17 cellular contexts compared by ENCODE assay signal in the genomic region with DNA sequence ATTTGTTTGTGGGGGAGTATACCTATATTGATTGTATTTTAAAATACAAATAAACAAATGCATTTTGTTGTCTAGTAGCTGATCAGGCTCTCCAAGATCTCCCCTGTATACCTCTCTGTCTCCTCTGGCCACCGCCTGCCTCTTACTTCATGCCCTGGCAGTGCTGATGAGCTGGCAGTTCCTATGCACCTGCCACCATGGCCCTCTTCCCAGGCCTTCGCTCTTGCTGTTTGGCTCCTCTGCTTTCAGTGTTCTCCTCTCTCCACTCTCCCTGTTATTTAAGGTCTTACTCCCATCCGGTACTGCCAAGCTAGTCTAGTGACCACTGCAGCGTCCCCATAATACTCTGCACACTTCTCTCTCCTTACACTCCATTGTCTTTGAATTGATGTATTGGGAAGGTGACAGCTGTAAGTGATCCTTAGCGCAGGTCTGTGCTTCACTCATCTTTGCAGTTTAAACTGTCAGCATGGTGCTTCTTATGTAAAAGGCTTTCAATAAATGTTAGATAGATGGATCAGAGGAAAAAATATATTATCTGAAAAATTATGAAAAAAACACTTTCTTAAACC.
DNase-seq lines count a peak whose midpoint lies in the region; TF ChIP-seq lines count a peak whose summit lies in the region.
"Had no signal": no experiment of that assay in that cellular context is flagged by ENCODE, and none has a peak within 500 bp of the region (broad histone marks: within the 10 kb centered on the region; RNA-seq: fewer than 3 reads in every experiment).

No MANE protein-coding gene starts in this region.

- no peak overlapping the region for H4K8ac ChIP-seq in neuronal stem cell (ENCODE audit: low read depth, low read length)

- no peak for TF ChIP-seq POLR2A in esophagus muscularis mucosa (IDR thresholded peaks at IDR 0.05; ENCODE audit: low read depth)

- H3K27me3 ChIP-seq in esophagus muscularis mucosa = no peaks in the 10 kb centered on the region
- no peaks in the 10 kb centered on the region for H3K27me3 ChIP-seq in neuronal stem cell (ENCODE audit: control insufficient read depth in 3 of 3, insufficient read depth in 3 of 3, low read depth in 1 of 3, low read length in 3 of 3)
- H3K27me3 ChIP-seq: dorsolateral prefrontal cortex had no signal

- no peak overlapping the region for H3K9ac ChIP-seq in neuronal stem cell (ENCODE audit: low read depth, low read length, poor library complexity)

- no peak overlapping the region for H4K91ac ChIP-seq in neuronal stem cell (ENCODE audit: low read depth, low read length, poor library complexity)

- intact Hi-C loops in esophagus muscularis mucosa (cut with DNase I) = no loop called here

- H3K4ac ChIP-seq in neuronal stem cell (ENCODE audit: low read length) = no peak overlapping the region

- no peaks in the 10 kb centered on the region for H3K4me1 ChIP-seq in esophagus muscularis mucosa
- H3K4me1 ChIP-seq in neuronal stem cell (ENCODE audit: control insufficient read depth in 2 of 2, insufficient read depth in 1 of 2, low read depth in 1 of 2, low read length in 2 of 2) = no peaks in the 10 kb centered on the region

- no peaks in the 10 kb centered on the region for H3K36me3 ChIP-seq in esophagus muscularis mucosa
- H3K36me3 ChIP-seq in neuronal stem cell (replicated peaks in 1 of 2; ENCODE audit: control insufficient read depth in 2 of 2, insufficient read depth in 2 of 2, low read length in 2 of 2) = no peaks in the 10 kb centered on the region
- H3K36me3 ChIP-seq: thoracic aorta had no signal

- no peak for TF ChIP-seq EP300 in esophagus muscularis mucosa (IDR thresholded peaks at IDR 0.05)

- H3K9me3 ChIP-seq in esophagus muscularis mucosa (peaks cover 0 to 7% (median 0%) of the 10 kb centered on the region in 4 donors), neuronal stem cell (replicated peaks in 1 of 2; ENCODE audit: control insufficient read depth in 2 of 2, insufficient read depth in 1 of 2, low read depth in 1 of 2, low read length in 2 of 2) (no peaks in the 10 kb centered on the region)
- H3K9me3 ChIP-seq: thoracic aorta had no signal

- no peak overlapping the region for H2AFZ ChIP-seq in neuronal stem cell (ENCODE audit: low read length)

- H2BK12ac ChIP-seq in neuronal stem cell (ENCODE audit: low read length) = no peak overlapping the region

- H3K23ac ChIP-seq in neuronal stem cell (ENCODE audit: low read depth, low read length, poor library complexity) = peak overlapping the region; percentile 35

- no peak overlapping the region for H2BK5ac ChIP-seq in neuronal stem cell (ENCODE audit: low read length)

- H3K4me3 ChIP-seq in esophagus muscularis mucosa (no peak overlapping the region), neuronal stem cell (ENCODE audit: low read length in 2 of 2) (no peak overlapping the region)
- H3K4me3 ChIP-seq: dorsolateral prefrontal cortex, thoracic aorta had no signal

- H2AK5ac ChIP-seq in neuronal stem cell (ENCODE audit: low read depth, low read length) = no peak overlapping the region

- no peak overlapping the region for H2BK15ac ChIP-seq in neuronal stem cell (ENCODE audit: low read length)

- H3K4me2 ChIP-seq in neuronal stem cell (ENCODE audit: insufficient read depth, low read length, poor library complexity, severe bottlenecking) = no peak overlapping the region

- no peak for TF ChIP-seq CTCF in esophagus muscularis mucosa (IDR thresholded peaks at IDR 0.05)

- no peak overlapping the region for H2BK120ac ChIP-seq in neuronal stem cell (ENCODE audit: low read depth, low read length)

- H3K27ac ChIP-seq in esophagus muscularis mucosa (replicated peaks in 1 of 4) = no peak overlapping the region
- no peak overlapping the region for H3K27ac ChIP-seq in neuronal stem cell (replicated peaks; ENCODE audit: low read length)
- H3K27ac ChIP-seq: thoracic aorta had no signal

- peak; percentile 59 for DNase-seq in NCI-H187 treated with DMSO at 0.1 percent for 48 hours (lab: John Stamatoyannopoulos, UW)
- peak; percentile 40 for DNase-seq in NCI-H446 treated with DMSO at 0.1 percent for 48 hours (lab: John Stamatoyannopoulos, UW)
- peak; percentile 66 for DNase-seq in esophagus muscularis mucosa (ENCODE audit: extremely low spot score)
- DNase-seq in neuronal stem cell (ENCODE audit: low spot score) = no peak
- no peak for DNase-seq in NCI-H1436 (lab: John Stamatoyannopoulos, UW)
- DNase-seq in occipital lobe (lab: John Stamatoyannopoulos, UW) = no peak
- no peak for DNase-seq in DMS53 (lab: John Stamatoyannopoulos, UW)
- no peak for DNase-seq in dermis blood vessel endothelial cell
- DNase-seq: activated gamma-delta T cell treated with Interleukin-2 at 50 U/mL for 16 hours; activated T-cell treated with anti-CD3 and anti-CD28 coated beads, Interleukin-2, amount 50 U/mL, for 1 hour; CD4-positive, alpha-beta memory T cell; left colon; NCI-H526; stimulated activated CD4-positive, alpha-beta T cell treated with anti-CD3 and anti-CD28 coated beads, Interleukin-4, amount 100 ng/mL, for 1 hour; stimulated activated naive CD4-positive, alpha-beta T cell treated with Interleukin-2 at 50 U/mL for 16 hours had no signal

- WGBS in esophagus muscularis mucosa = 90% methylated on average over 5 of the region's 5 CpGs
- WGBS in neuronal stem cell (ENCODE audit: extremely low coverage in 2 of 2, insufficient read length in 2 of 2, insufficient replicate concordance in 1 of 2), 2 donors = no CpG with 5 or more reads among the region's 5 CpGs

- no peak overlapping the region for H3K18ac ChIP-seq in neuronal stem cell (ENCODE audit: low read length)

- H3K79me1 ChIP-seq in neuronal stem cell (ENCODE audit: low read depth, low read length) = no peaks in the 10 kb centered on the region

- no peak overlapping the region for H3K14ac ChIP-seq in neuronal stem cell (ENCODE audit: low read length)

Comparison
In these comparisons a context has a peak if more than half of its experiments do, and no peak if none do; other contexts are left out.
1. DNase-seq: peak in NCI-H187 treated with DMSO at 0.1 percent for 48 hours (single experiment), NCI-H446 treated with DMSO at 0.1 percent for 48 hours (single experiment) and esophagus muscularis mucosa (single experiment); none in neuronal stem cell (single experiment), NCI-H1436 (single experiment), occipital lobe (single experiment), DMS53 (single experiment) and dermis blood vessel endothelial cell (single experiment).